16 cellular contexts compared by ENCODE assay signal in the genomic region with DNA sequence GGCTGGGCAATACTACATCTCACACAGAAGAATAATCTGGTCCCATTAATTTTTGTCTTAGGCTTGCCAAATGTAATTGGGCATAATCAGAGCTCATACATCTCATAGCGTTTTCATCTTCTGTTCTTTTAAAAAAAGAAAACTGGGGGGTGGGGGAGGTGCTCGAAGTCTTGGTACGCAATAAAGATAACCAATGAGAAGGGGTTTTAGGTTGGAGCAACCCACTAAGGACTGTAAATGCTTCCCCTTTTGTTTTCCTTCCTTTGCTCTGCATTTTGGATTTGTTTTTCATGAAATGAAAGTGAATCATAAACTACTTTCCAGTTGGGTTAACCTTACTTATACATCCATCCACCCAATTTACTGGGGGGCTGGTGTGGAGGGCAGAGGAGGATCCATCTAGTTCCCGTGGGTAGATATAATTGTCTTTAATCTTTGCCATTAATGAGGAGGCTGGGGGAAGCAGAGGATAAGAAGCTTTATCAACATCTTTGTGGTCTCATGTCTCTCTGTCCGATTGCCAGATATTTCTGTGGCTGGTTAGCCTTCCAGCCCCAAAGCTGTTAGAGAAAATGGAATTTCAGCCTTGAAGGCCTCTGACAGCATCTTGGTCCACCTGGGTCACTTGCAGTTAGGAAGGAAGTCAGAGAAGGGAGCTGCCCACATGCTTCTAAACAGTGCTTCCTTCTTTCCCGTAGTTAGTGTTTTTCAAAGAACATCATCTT. TPM values are rescaled to one million over a fixed set of nuclear protein-coding genes. Genes with fewer than 3 reads are reported as not detected.
DNase-seq lines count a peak whose midpoint lies in the region; ATAC-seq, FAIRE-seq and TF ChIP-seq lines count a peak whose summit lies in the region.
"Had no signal": no experiment of that assay in that cellular context is flagged by ENCODE, and none has a peak within 500 bp of the region (broad histone marks: within the 10 kb centered on the region; RNA-seq: fewer than 3 reads in every experiment).

No MANE protein-coding gene starts in this region.

- H3K79me2 ChIP-seq in osteoblast (ENCODE audit: insufficient read depth, low read length) (no peaks in the 10 kb centered on the region), hepatocyte (peaks cover 55% of the 10 kb centered on the region)

- peak; percentile 24 for FAIRE-seq in GM18507 (lab: Jason Lieb, UNC)

- intact Hi-C loops in heart left ventricle (cut with DNase I) = no loop called here

- H4K20me1 ChIP-seq in osteoblast (ENCODE audit: insufficient read depth, low read length) (no peaks in the 10 kb centered on the region), hepatocyte (ENCODE audit: insufficient read depth, poor library complexity, severe bottlenecking) (peaks cover 8% of the 10 kb centered on the region)

- H3K9me3 ChIP-seq in osteoblast (ENCODE audit: low read depth, low read length) = no peaks in the 10 kb centered on the region
- H3K9me3 ChIP-seq in heart left ventricle = no peaks in the 10 kb centered on the region
- no peaks in the 10 kb centered on the region for H3K9me3 ChIP-seq in hepatocyte (ENCODE audit: low read depth)
- H3K9me3 ChIP-seq: BE2C, MG63 had no signal

- TF ChIP-seq POLR2A in heart left ventricle (IDR thresholded peaks at IDR 0.05) = no peak

- H3K9me2 ChIP-seq in hepatocyte (replicated peaks; ENCODE audit: insufficient read depth) = no peaks in the 10 kb centered on the region

- H3K4me1 ChIP-seq in osteoblast (ENCODE audit: insufficient read depth, low read length) (peaks cover 21% of the 10 kb centered on the region), heart left ventricle (peaks cover 0 to 24% (median 10%) of the 10 kb centered on the region in 12 donors), hepatocyte (ENCODE audit: insufficient read depth) (peaks cover 22% of the 10 kb centered on the region)
- H3K4me1 ChIP-seq: BE2C had no signal

- no peaks in the 10 kb centered on the region for H3K36me3 ChIP-seq in osteoblast (ENCODE audit: insufficient read depth, low read length)
- no peaks in the 10 kb centered on the region for H3K36me3 ChIP-seq in heart left ventricle
- no peaks in the 10 kb centered on the region for H3K36me3 ChIP-seq in hepatocyte (replicated peaks; ENCODE audit: insufficient read depth, low read depth)
- H3K36me3 ChIP-seq: BE2C, MG63 had no signal

- H3K4me2 ChIP-seq in osteoblast (ENCODE audit: insufficient read depth, low read length) (no peak overlapping the region), hepatocyte (no peak overlapping the region)

- TF ChIP-seq CTCF in osteoblast (IDR thresholded peaks at IDR 0.05; ENCODE audit: extremely low read depth, low read depth, low read length) (no peak), heart left ventricle (IDR thresholded peaks at IDR 0.05) (no peak), hepatocyte (IDR thresholded peaks at IDR 0.05; ENCODE audit: poor library complexity) (no peak)

- H3K27me3 ChIP-seq in osteoblast (ENCODE audit: insufficient read depth, low read length) (no peaks in the 10 kb centered on the region), heart left ventricle (no peaks in the 10 kb centered on the region), hepatocyte (no peaks in the 10 kb centered on the region)
- H3K27me3 ChIP-seq: BE2C, MG63 had no signal

- H3K4me3 ChIP-seq in osteoblast (ENCODE audit: insufficient read depth, low read length) = no peak overlapping the region
- no peak overlapping the region for H3K4me3 ChIP-seq in heart left ventricle
- no peak overlapping the region for H3K4me3 ChIP-seq in hepatocyte
- H3K4me3 ChIP-seq: MG63 had no signal

- DNase-seq in GM18507 (ENCODE audit: extremely low spot score, insufficient read length, low read depth) = no peak
- DNase-seq in NCI-H446 treated with DMSO at 0.1 percent for 48 hours (lab: John Stamatoyannopoulos, UW) = peak; percentile 46
- peak; percentile 64 for DNase-seq in amniotic epithelial cell (ENCODE audit: low read depth)
- peak; percentile 17 for DNase-seq in osteoblast (ENCODE audit: insufficient read length, low spot score, missing footprints)
- no peak for DNase-seq in heart left ventricle
- no peak for DNase-seq in hepatocyte (ENCODE audit: low spot score)
- DNase-seq in retina = no peak
- DNase-seq: activated CD4-positive, alpha-beta T cell treated with anti-CD3 and anti-CD28 coated beads, Interleukin-2, amount 50 U/mL, for 1 hour; BE2C; NCI-H2081 treated with DMSO at 0.1 percent for 48 hours; NCI-H526; stimulated activated CD4-positive, alpha-beta T cell treated with anti-CD3 and anti-CD28 coated beads, Interleukin-1b, Interleukin-23, amount 100 ng/mL, for 48 hours had no signal

- H2AFZ ChIP-seq in osteoblast (ENCODE audit: low read length) = no peak overlapping the region
- H2AFZ ChIP-seq in hepatocyte = no peak overlapping the region

- WGBS in heart left ventricle, 4 donors = 67 to 71% (median 70%) methylated on average over 6 of the region's 6 CpGs
- 72% methylated on average over 6 of the region's 6 CpGs for WGBS in hepatocyte (ENCODE audit: low lambda C conversion rate, missing lambda C conversion rate)

- ATAC-seq in heart left ventricle = no peak
- ATAC-seq: activated naive CD4-positive, alpha-beta T cell treated with anti-CD3 and anti-CD28 coated beads, Interleukin-2, amount 50 U/mL, for 72 hours; left lobe of liver; Right ventricle myocardium inferior had no signal

- H3K27ac ChIP-seq in osteoblast (ENCODE audit: low read depth, low read length) = no peak overlapping the region
- no peak overlapping the region for H3K27ac ChIP-seq in heart left ventricle
- no peak overlapping the region for H3K27ac ChIP-seq in hepatocyte

RNA-seq across cellular contexts. Expression of a gene that starts 57.1 kb away (rescaled TPM):
- 5.1 and 5.9 TPM in 2 replicates for total RNA-seq in osteoblast
- 10 to 100 TPM in 6 of 9 donors, 1 to 10 TPM in 3; 9.0 to 26.3 (median 12.5) TPM for total RNA-seq in heart left ventricle
- polyA plus RNA-seq in heart left ventricle = 10 to 100 TPM in 1 of 2 donors, 1 to 10 TPM in 1; 3.3 to 27.1 TPM
- 8.8 and 12.4 TPM in 2 replicates for total RNA-seq in hepatocyte
- 14.3 and 16.5 TPM in 2 replicates for polyA plus RNA-seq in hepatocyte

Comparison
In these comparisons a context has a peak if more than half of its experiments do, and no peak if none do; other contexts are left out.
1. DNase-seq: peak in NCI-H446 treated with DMSO at 0.1 percent for 48 hours (single experiment), amniotic epithelial cell (single experiment) and osteoblast (single experiment); none in GM18507 (single experiment), heart left ventricle (0 of 5), hepatocyte (single experiment) and retina (single experiment).